ENCODE assay signal across 28 cellular contexts in genomic region chr2:21245565-21245964, GRCh38.
"Had no signal": no experiment of that assay in that cellular context is flagged by ENCODE, and none has a peak within 500 bp of the region (broad histone marks: within the 10 kb centered on the region; RNA-seq: fewer than 3 reads in every experiment).

No MANE protein-coding gene starts in this region.

- H3K36me3 ChIP-seq: ascending aorta, brain microvascular endothelial cell had no signal

- H3K4me1 ChIP-seq: ascending aorta had no signal

- DNase-seq: activated CD4-positive, alpha-beta memory T cell treated with anti-CD3 and anti-CD28 coated beads for 36 hours; activated CD4-positive, alpha-beta T cell treated with anti-CD3 and anti-CD28 coated beads for 36 hours; activated CD4-positive, alpha-beta T cell treated with anti-CD3 and anti-CD28 coated beads, Interleukin-2, amount 10 ng/mL, durations not matched to agents 24 days and 14 days; activated CD4-positive, CD25-positive, alpha-beta regulatory T cell; activated CD4-positive, CD25-positive, alpha-beta regulatory T cell treated with anti-CD3 and anti-CD28 coated beads, Interleukin-2, amount 50 U/mL, for 72 hours; activated CD8-positive, alpha-beta memory T cell treated with anti-CD3 and anti-CD28 coated beads, Interleukin-2, amount 10 ng/mL, durations not matched to agents 7 days and 5 days; activated CD8-positive, alpha-beta memory T cell treated with anti-CD3 and anti-CD28 coated beads, Interleukin-2, amount 50 U/mL, for 4 hours; activated CD8-positive, alpha-beta T cell treated with anti-CD3 and anti-CD28 coated beads, Interleukin-2, amount 10 ng/mL, durations not matched to agents 7 days and 5 days; activated effector memory CD4-positive, alpha-beta T cell treated with anti-CD3 and anti-CD28 coated beads, Interleukin-2, amount 50 U/mL, for 16 hours; activated naive CD4-positive, alpha-beta T cell; activated naive CD4-positive, alpha-beta T cell treated with anti-CD3 and anti-CD28 coated beads, Interleukin-2, amount 10 ng/mL, durations not matched to agents 7 days and 5 days; activated naive CD8-positive, alpha-beta T cell treated with anti-CD3 and anti-CD28 coated beads, Interleukin-2, amount 10 ng/mL, durations not matched to agents 7 days and 5 days; activated T-cell treated with anti-CD3 and anti-CD28 coated beads, Interleukin-2, amount 50 U/mL, for 1 hour; activated T-cell treated with anti-CD3 and anti-CD28 coated beads, Interleukin-2, amount 50 U/mL, for 48 hours; brain microvascular endothelial cell; dorsolateral prefrontal cortex; effector memory CD4-positive, alpha-beta T cell; endodermal cell; foreskin fibroblast; head of caudate nucleus; T-helper 1 cell; T-helper 17 cell; T1000 had no signal

- H3K27me3 ChIP-seq: ascending aorta, brain microvascular endothelial cell had no signal

- FAIRE-seq: bronchial epithelial cell, frontal cortex had no signal

- H3K9me3 ChIP-seq: ascending aorta had no signal

- H3K27ac ChIP-seq: ascending aorta, brain microvascular endothelial cell, coronary artery, dorsolateral prefrontal cortex had no signal

- H3K4me3 ChIP-seq: ascending aorta, coronary artery, dorsolateral prefrontal cortex had no signal

- ATAC-seq: activated CD4-positive, alpha-beta T cell treated with anti-CD3 and anti-CD28 coated beads for 36 hours; activated CD8-positive, alpha-beta memory T cell treated with anti-CD3 and anti-CD28 coated beads, Interleukin-2, amount 10 ng/mL, durations not matched to agents 7 days and 5 days; activated CD8-positive, alpha-beta T cell treated with anti-CD3 and anti-CD28 coated beads, Interleukin-2, amount 10 ng/mL, durations not matched to agents 7 days and 5 days; activated naive CD4-positive, alpha-beta T cell treated with anti-CD3 and anti-CD28 coated beads, Interleukin-2, amount 50 U/mL, for 72 hours; T-helper 17 cell had no signal
